ENCODE assay signal across 31 cellular contexts in the genomic region with DNA sequence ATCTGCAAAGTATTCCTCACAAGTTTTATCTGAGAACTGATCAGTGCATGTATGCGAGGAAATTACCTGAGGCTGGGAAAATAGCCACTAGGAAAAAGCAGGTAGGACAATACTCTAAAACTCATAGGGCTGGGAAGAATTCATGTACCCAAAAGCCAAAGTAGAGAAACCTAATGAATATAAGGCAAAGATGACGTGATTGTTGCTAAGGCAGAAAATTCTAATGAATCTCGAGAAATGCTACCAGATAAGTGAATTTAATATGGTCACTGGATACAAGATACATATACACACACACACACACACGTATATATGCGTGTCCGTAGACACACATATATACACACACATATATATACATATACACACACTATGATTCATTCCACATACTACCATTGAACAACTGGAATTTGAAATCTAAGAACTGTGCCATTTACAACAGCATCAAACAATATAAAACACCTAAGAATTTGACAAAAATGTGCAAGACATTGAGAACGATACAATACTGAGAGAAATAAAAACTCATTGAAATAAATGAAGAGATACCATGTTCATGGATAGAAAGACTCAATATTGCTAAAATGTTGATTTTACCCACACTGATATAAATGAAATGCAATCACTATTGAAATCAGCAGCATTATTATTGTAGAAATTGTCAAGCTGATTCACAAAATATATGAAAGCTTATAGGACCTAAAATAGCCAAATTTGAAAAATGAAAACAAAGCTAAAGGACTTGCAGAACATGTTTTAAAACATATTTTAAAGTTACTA. TPM values are rescaled to one million over a fixed set of nuclear protein-coding genes. Genes with fewer than 3 reads are reported as not detected.
"Had no signal": no experiment of that assay in that cellular context is flagged by ENCODE, and none has a peak within 500 bp of the region (broad histone marks: within the 10 kb centered on the region; RNA-seq: fewer than 3 reads in every experiment).

No MANE protein-coding gene starts in this region.

- H3K27ac Mint-ChIP-seq: naive thymus-derived CD8-positive, alpha-beta T cell; nephron; neural progenitor cell; progenitor cell of endocrine pancreas; stimulated activated memory B cell treated with anti-CD40 and anti-IgM and Interleukin-4, amounts not matched to agents 10 μg/mL and 1 μg/mL and 100 μg/mL, for 72 hours; stimulated activated naive CD8-positive, alpha-beta T cell treated with anti-CD3 and anti-CD28 coated beads, Interleukin-15, amount 100 ng/mL, for 72 hours; type B pancreatic cell had no signal

- H3K4me3 ChIP-seq: neural progenitor cell, ovary, psoas muscle, skin epidermis, smooth muscle cell, spleen, suprapubic skin, testis, tibial artery, transverse colon, upper lobe of right lung, uterus had no signal

- H3K27me3 ChIP-seq: neural progenitor cell, ovary, spleen, suprapubic skin, testis, tibial artery, transverse colon, upper lobe of right lung, uterus had no signal

- ATAC-seq: naive thymus-derived CD8-positive, alpha-beta T cell; psoas muscle; right cardiac atrium; sciatic nerve; stimulated activated memory B cell treated with anti-CD40 and anti-IgM and Interleukin-4, amounts not matched to agents 10 μg/mL and 1 μg/mL and 100 μg/mL, for 72 hours; stimulated activated naive CD8-positive, alpha-beta T cell treated with anti-CD3 and anti-CD28 coated beads, Interleukin-15, amount 100 ng/mL, for 72 hours; stimulated activated naive CD8-positive, alpha-beta T cell treated with anti-CD3 and anti-CD28 coated beads, Interleukin-15, Interleukin-2, amounts not matched to agents 100 U/mL and 50 U/mL, for 24 hours; upper lobe of right lung had no signal

- H3K4me2 ChIP-seq: neural progenitor cell, smooth muscle cell had no signal

- H3K9me3 ChIP-seq: ovary, psoas muscle, suprapubic skin, testis, transverse colon, uterus had no signal

- H3K79me2 ChIP-seq: parathyroid adenoma had no signal

- H3K9ac ChIP-seq: neural progenitor cell, parathyroid adenoma had no signal

- H3K4me1 Mint-ChIP-seq: naive thymus-derived CD8-positive, alpha-beta T cell; nephron; neural progenitor cell; stimulated activated memory B cell treated with anti-CD40 and anti-IgM and Interleukin-4, amounts not matched to agents 10 μg/mL and 1 μg/mL and 100 μg/mL, for 72 hours; stimulated activated naive CD8-positive, alpha-beta T cell treated with anti-CD3 and anti-CD28 coated beads, Interleukin-15, amount 100 ng/mL, for 72 hours had no signal

- H3K4me3 Mint-ChIP-seq: naive thymus-derived CD8-positive, alpha-beta T cell; nephron; neural progenitor cell; stimulated activated memory B cell treated with anti-CD40 and anti-IgM and Interleukin-4, amounts not matched to agents 10 μg/mL and 1 μg/mL and 100 μg/mL, for 72 hours; stimulated activated naive CD8-positive, alpha-beta T cell treated with anti-CD3 and anti-CD28 coated beads, Interleukin-15, amount 100 ng/mL, for 72 hours; type B pancreatic cell had no signal

- H3K36me3 ChIP-seq: neural progenitor cell, ovary, spleen, suprapubic skin, tibial artery, transverse colon, upper lobe of right lung had no signal

- H3K9me3 Mint-ChIP-seq: stimulated activated naive CD8-positive, alpha-beta T cell treated with anti-CD3 and anti-CD28 coated beads, Interleukin-15, amount 100 ng/mL, for 72 hours had no signal

- H3K27ac ChIP-seq: neural progenitor cell, ovary, parathyroid adenoma, psoas muscle, skin epidermis, spleen, suprapubic skin, testis, tibial artery, transverse colon, upper lobe of right lung, uterus had no signal

- H3K4me1 ChIP-seq: neural progenitor cell, parathyroid adenoma, psoas muscle, spleen, suprapubic skin, testis, tibial artery, transverse colon, upper lobe of right lung, uterus had no signal

- H2AFZ ChIP-seq: neural progenitor cell, parathyroid adenoma had no signal

- DNase-seq: naive thymus-derived CD8-positive, alpha-beta T cell; occipital lobe; ovary; posterior cingulate gyrus; psoas muscle; right cardiac atrium; spleen; stimulated activated CD4-positive, alpha-beta T cell treated with anti-CD3 and anti-CD28 coated beads, Interleukin-12 subunit alpha, Interleukin-12 subunit beta, amount 100 ng/mL, for 4 hours; stimulated activated CD4-positive, alpha-beta T cell treated with anti-CD3 and anti-CD28 coated beads, Interleukin-1b, Interleukin-23, amount 100 ng/mL, for 48 hours; stimulated activated CD4-positive, alpha-beta T cell treated with anti-CD3 and anti-CD28 coated beads, Interleukin-4, amount 100 ng/mL, for 1 hour; stimulated activated CD4-positive, alpha-beta T cell treated with anti-CD3 and anti-CD28 coated beads, Interleukin-4, amount 100 ng/mL, for 4 hours; stimulated activated CD8-positive, alpha-beta memory T cell treated with anti-CD3 and anti-CD28 coated beads, Interleukin-4, amount 100 ng/mL, for 48 hours; stimulated activated naive CD4-positive, alpha-beta T cell; stimulated activated naive CD8-positive, alpha-beta T cell treated with anti-CD3 and anti-CD28 coated beads, Interleukin-15, amount 100 ng/mL, for 72 hours; stimulated activated naive CD8-positive, alpha-beta T cell treated with anti-CD3 and anti-CD28 coated beads, Interleukin-15, Interleukin-2, amounts not matched to agents 100 U/mL and 50 U/mL, for 24 hours; substantia nigra; testis; tibial artery; transverse colon; upper lobe of right lung; uterus had no signal

- H3K27me3 Mint-ChIP-seq: stimulated activated memory B cell treated with anti-CD40 and anti-IgM and Interleukin-4, amounts not matched to agents 10 μg/mL and 1 μg/mL and 100 μg/mL, for 72 hours; type B pancreatic cell had no signal

- H3K36me3 Mint-ChIP-seq: naive thymus-derived CD8-positive, alpha-beta T cell; neural progenitor cell; stimulated activated memory B cell treated with anti-CD40 and anti-IgM and Interleukin-4, amounts not matched to agents 10 μg/mL and 1 μg/mL and 100 μg/mL, for 72 hours had no signal

RNA-seq across cellular contexts. Expression of a gene that starts 46.4 kb away (rescaled TPM):
- polyA plus RNA-seq: naive thymus-derived CD8-positive, alpha-beta T cell had no signal
